ENCODE assay signal across 24 cellular contexts in genomic region chr19:46025825-46026224, GRCh38. TPM values are rescaled to one million over a fixed set of nuclear protein-coding genes. Genes with fewer than 3 reads are reported as not detected.
DNase-seq lines count a peak whose midpoint lies in the region; ATAC-seq and TF ChIP-seq lines count a peak whose summit lies in the region.
"Had no signal": no experiment of that assay in that cellular context is flagged by ENCODE, and none has a peak within 500 bp of the region (broad histone marks: within the 10 kb centered on the region; RNA-seq: fewer than 3 reads in every experiment).

No MANE protein-coding gene starts in this region.

- no peak for TF ChIP-seq CTCF in spleen (IDR thresholded peaks at IDR 0.05 in 8 of 11, conservative IDR thresholded peaks at IDR 0.05 in 3 of 11)

- no peak for TF ChIP-seq POLR2A in spleen (IDR thresholded peaks at IDR 0.05)

- DNase-seq in SIG-M5 treated with dmso at 0.1 percent for 504 hours (lab: John Stamatoyannopoulos, UW; ENCODE audit: unreplicated experiment) (peak; percentile 62), SIG-M5 (lab: John Stamatoyannopoulos, UW) (no peak), MV-4-11 (lab: John Stamatoyannopoulos, UW) (peak; percentile 69), OCI-M1 (lab: John Stamatoyannopoulos, UW) (peak; percentile 10), spleen (no peak), H7 (no peak)
- no peak for DNase-seq in activated T-helper 1 cell treated with anti-CD3 and anti-CD28 coated beads, Interleukin-12 subunit alpha, Interleukin-12 subunit beta, Interleukin-2, Interleukin-4 antibody, amounts not matched to agents 30 ng/mL and 10 ng/mL and 1 ng/mL, durations not matched to agents 14 hours and 24 hours and 36 hours (ENCODE audit: low spot score)
- DNase-seq: CD4-positive, CD25-positive, alpha-beta regulatory T cell; COR-L47; DMS 273 treated with DMSO at 0.1 percent for 48 hours; DND-41; GM23248; HCEC 1CT; MG63; NCI-H187 treated with DMSO at 0.1 percent for 48 hours; NCI-H226; NCI-H524; T-helper 1 cell had no signal

- peak overlapping the region in 5 of 8 donors; percentile 49 to 73 (median 58) for H3K27ac ChIP-seq in spleen
- H3K27ac ChIP-seq: 22Rv1, GM23248, SK-N-MC had no signal

- peaks cover 0 to 48% (median 10%) of the 10 kb centered on the region in 6 donors for H3K4me1 ChIP-seq in spleen

- no peaks in the 10 kb centered on the region for H3K9me3 Mint-ChIP-seq in activated T-helper 1 cell treated with anti-CD3 and anti-CD28 coated beads, Interleukin-12 subunit alpha, Interleukin-12 subunit beta, Interleukin-2, Interleukin-4 antibody, amounts not matched to agents 30 ng/mL and 10 ng/mL and 1 ng/mL, durations not matched to agents 14 hours and 24 hours and 36 hours

- H3K9me3 ChIP-seq in spleen: no peaks in the 10 kb centered on the region
- H3K9me3 ChIP-seq: MG63 had no signal

- no peak for ATAC-seq in HG03095 (IDR thresholded peaks at IDR 0.05; ENCODE audit: unreplicated experiment)
- ATAC-seq: HepG2, Right ventricle myocardium inferior had no signal

- H3K4me3 ChIP-seq in spleen: no peak overlapping the region
- no peak overlapping the region for H3K4me3 ChIP-seq in H7 (ENCODE audit: insufficient read depth, low read depth, low read length)
- H3K4me3 ChIP-seq: GM23248, MG63, SK-N-MC had no signal

- no peak overlapping the region for H3K4me3 Mint-ChIP-seq in activated T-helper 1 cell treated with anti-CD3 and anti-CD28 coated beads, Interleukin-12 subunit alpha, Interleukin-12 subunit beta, Interleukin-2, Interleukin-4 antibody, amounts not matched to agents 30 ng/mL and 10 ng/mL and 1 ng/mL, durations not matched to agents 14 hours and 24 hours and 36 hours
- H3K4me3 Mint-ChIP-seq: CD4-positive, CD25-positive, alpha-beta regulatory T cell had no signal

- H3K36me3 ChIP-seq in spleen (no peaks in the 10 kb centered on the region), H7 (replicated peaks; ENCODE audit: control insufficient read depth, insufficient read depth, low read length) (no peaks in the 10 kb centered on the region)
- H3K36me3 ChIP-seq: MG63 had no signal

- H3K27me3 ChIP-seq in spleen (replicated peaks in 1 of 7) (peaks cover 2 to 86% (median 21%) of the 10 kb centered on the region in 7 donors), H7 (ENCODE audit: control insufficient read depth, insufficient read depth, low read length) (no peaks in the 10 kb centered on the region)

- H3K27me3 Mint-ChIP-seq in activated T-helper 1 cell treated with anti-CD3 and anti-CD28 coated beads, Interleukin-12 subunit alpha, Interleukin-12 subunit beta, Interleukin-2, Interleukin-4 antibody, amounts not matched to agents 30 ng/mL and 10 ng/mL and 1 ng/mL, durations not matched to agents 14 hours and 24 hours and 36 hours (ENCODE audit: insufficient read depth): peaks cover 26% of the 10 kb centered on the region

- H3K27ac Mint-ChIP-seq in activated T-helper 1 cell treated with anti-CD3 and anti-CD28 coated beads, Interleukin-12 subunit alpha, Interleukin-12 subunit beta, Interleukin-2, Interleukin-4 antibody, amounts not matched to agents 30 ng/mL and 10 ng/mL and 1 ng/mL, durations not matched to agents 14 hours and 24 hours and 36 hours: no peak overlapping the region

- H3K36me3 Mint-ChIP-seq in activated T-helper 1 cell treated with anti-CD3 and anti-CD28 coated beads, Interleukin-12 subunit alpha, Interleukin-12 subunit beta, Interleukin-2, Interleukin-4 antibody, amounts not matched to agents 30 ng/mL and 10 ng/mL and 1 ng/mL, durations not matched to agents 14 hours and 24 hours and 36 hours (ENCODE audit: low read depth): no peaks in the 10 kb centered on the region

- intact Hi-C loops in spleen (cut with DNase I; ENCODE audit: low total_unique reads): no loop called here
- intact Hi-C loops in activated T-helper 1 cell treated with anti-CD3 and anti-CD28 coated beads, Interleukin-12 subunit alpha, Interleukin-12 subunit beta, Interleukin-2, Interleukin-4 antibody, amounts not matched to agents 30 ng/mL and 10 ng/mL and 1 ng/mL, durations not matched to agents 14 hours and 24 hours and 36 hours (cut with micrococcal nuclease): loop anchor here (5.0 kb wide), 1 partner anchor 51 kb away; no protein-coding TSS in a partner anchor

- H3K4me1 Mint-ChIP-seq in activated T-helper 1 cell treated with anti-CD3 and anti-CD28 coated beads, Interleukin-12 subunit alpha, Interleukin-12 subunit beta, Interleukin-2, Interleukin-4 antibody, amounts not matched to agents 30 ng/mL and 10 ng/mL and 1 ng/mL, durations not matched to agents 14 hours and 24 hours and 36 hours (ENCODE audit: low read depth): peaks cover 15% of the 10 kb centered on the region

- WGBS in spleen, 5 donors: 32 to 59% (median 49%) methylated on average over 3 of the region's 3 CpGs

RNA-seq across cellular contexts. Expression of gene PGLYRP1, which starts 3.0 kb away (rescaled TPM):
- 10 to 100 TPM in 6 of 7 donors, 1 to 10 TPM in 1; 9.1 to 97.9 (median 32.3) TPM for total RNA-seq in spleen
- 10 to 100 TPM in 1 of 3 donors, 1 to 10 TPM in 2; 2.5 to 12.7 (median 8.9) TPM for polyA plus RNA-seq in spleen
- total RNA-seq in H7 (2014; rRNA removed; shearing (Covaris generic)): not detected in 2 replicates
- not detected in 2 replicates for total RNA-seq in activated T-helper 1 cell treated with anti-CD3 and anti-CD28 coated beads, Interleukin-12 subunit alpha, Interleukin-12 subunit beta, Interleukin-2, Interleukin-4 antibody, amounts not matched to agents 30 ng/mL and 10 ng/mL and 1 ng/mL, durations not matched to agents 14 hours and 24 hours and 36 hours
- total RNA-seq: CD4-positive, CD25-positive, alpha-beta regulatory T cell; G401; GM23248; HepG2 had no signal
- polyA plus RNA-seq: CD4-positive, CD25-positive, alpha-beta regulatory T cell; GM23248; HepG2 had no signal

RNA-seq across cellular contexts. Expression of gene IGFL4, which starts 15.0 kb away (rescaled TPM):
- not detected for total RNA-seq in spleen
- polyA plus RNA-seq in spleen: under 1 TPM in 2 of 3 donors, not detected in 1; 0.03 TPM
- 0.11 TPM in 1 of 2 replicates, not detected in the other for total RNA-seq in H7 (2014; rRNA removed; shearing (Covaris generic))
- total RNA-seq in activated T-helper 1 cell treated with anti-CD3 and anti-CD28 coated beads, Interleukin-12 subunit alpha, Interleukin-12 subunit beta, Interleukin-2, Interleukin-4 antibody, amounts not matched to agents 30 ng/mL and 10 ng/mL and 1 ng/mL, durations not matched to agents 14 hours and 24 hours and 36 hours: not detected in 2 replicates
- total RNA-seq: CD4-positive, CD25-positive, alpha-beta regulatory T cell; G401; GM23248; Right ventricle myocardium inferior had no signal
- polyA plus RNA-seq: CD4-positive, CD25-positive, alpha-beta regulatory T cell; GM23248 had no signal

RNA-seq across cellular contexts. Expression of gene CCDC61, which starts 30.6 kb away (rescaled TPM):
- 10 to 100 TPM in 4 of 7 donors, 1 to 10 TPM in 3; 5.0 to 22.7 (median 16.6) TPM for total RNA-seq in spleen
- polyA plus RNA-seq in spleen: 10 to 100 TPM; 15.1 to 24.6 (median 16.7) TPM
- 12.3 and 16.5 TPM in 2 replicates for total RNA-seq in H7 (2014; rRNA removed; shearing (Covaris generic))
- total RNA-seq in activated T-helper 1 cell treated with anti-CD3 and anti-CD28 coated beads, Interleukin-12 subunit alpha, Interleukin-12 subunit beta, Interleukin-2, Interleukin-4 antibody, amounts not matched to agents 30 ng/mL and 10 ng/mL and 1 ng/mL, durations not matched to agents 14 hours and 24 hours and 36 hours: 24.0 and 24.1 TPM in 2 replicates

RNA-seq across cellular contexts. Expression of gene NOVA2, which starts 52.2 kb away (rescaled TPM):
- 10 to 100 TPM in 1 of 7 donors, 1 to 10 TPM in 6; 1.8 to 12.5 (median 5.4) TPM for total RNA-seq in spleen
- polyA plus RNA-seq in spleen: under 1 TPM; 0.42 to 0.77 (median 0.50) TPM
- total RNA-seq in H7 (2014; rRNA removed; shearing (Covaris generic)): 0.11 and 0.35 TPM in 2 replicates
- total RNA-seq in activated T-helper 1 cell treated with anti-CD3 and anti-CD28 coated beads, Interleukin-12 subunit alpha, Interleukin-12 subunit beta, Interleukin-2, Interleukin-4 antibody, amounts not matched to agents 30 ng/mL and 10 ng/mL and 1 ng/mL, durations not matched to agents 14 hours and 24 hours and 36 hours: not detected in 2 replicates
- total RNA-seq: CD4-positive, CD25-positive, alpha-beta regulatory T cell; G401; GM23248; HepG2 had no signal
- polyA plus RNA-seq: CD4-positive, CD25-positive, alpha-beta regulatory T cell; GM23248; HepG2 had no signal

Comparison
In these comparisons a context has a peak if more than half of its experiments do, and no peak if none do; other contexts are left out.
1. DNase-seq: peak in SIG-M5 treated with dmso at 0.1 percent for 504 hours (single experiment), MV-4-11 (single experiment) and OCI-M1 (single experiment); none in SIG-M5 (single experiment), spleen (single experiment), H7 (single experiment) and activated T-helper 1 cell treated with anti-CD3 and anti-CD28 coated beads, Interleukin-12 subunit alpha, Interleukin-12 subunit beta, Interleukin-2, Interleukin-4 antibody, amounts not matched to agents 30 ng/mL and 10 ng/mL and 1 ng/mL, durations not matched to agents 14 hours and 24 hours and 36 hours (single experiment).
2. RNA of gene PGLYRP1, which starts 3.0 kb away (total RNA-seq): 9.1 to 97.9 TPM in spleen; not detected in H7 and not detected in activated T-helper 1 cell treated with anti-CD3 and anti-CD28 coated beads, Interleukin-12 subunit alpha, Interleukin-12 subunit beta, Interleukin-2, Interleukin-4 antibody, amounts not matched to agents 30 ng/mL and 10 ng/mL and 1 ng/mL, durations not matched to agents 14 hours and 24 hours and 36 hours; every median in the first group is over 10 times any median in the second.